Comparison of ENCODE assay signal across 1 cellular context in genomic region chr17:42779942-42780815, GRCh38.
TF ChIP-seq lines count a peak whose summit lies in the region.

Gene WNK4 (plus strand): TSS chr17:42780610. CDS start chr17:42780699, 89 bp downstream.

TF ChIP-seq in K562, 482 proteins besides CTCF, POLR2A, EP300 and RAD21 (continued from another document and continues in another):
- TF ChIP-seq BRF2 (IDR thresholded peaks at IDR 0.05; ENCODE audit: borderline replicate concordance, insufficient read depth, insufficient read length) = no peak
- TF ChIP-seq ETS2 (tag; IDR thresholded peaks at IDR 0.05; ENCODE audit: borderline replicate concordance, poor library complexity, severe bottlenecking) = no peak
- TF ChIP-seq AFF4 (CRISPR knock-in tag; IDR thresholded peaks at IDR 0.05) = no peak
- TF ChIP-seq ARNT (IDR thresholded peaks at IDR 0.05) = peak; percentile 70; a peak in 2 of 4 replicates
- peak; percentile 80 for TF ChIP-seq HDAC2 (IDR thresholded peaks at IDR 0.05)
- TF ChIP-seq GABPB2 (CRISPR knock-in tag; conservative IDR thresholded peaks at IDR 0.05) = no peak
- 0 out of 2 replicates have a peak, but pooled peaks have one; percentile 33 for TF ChIP-seq ZNF740 (CRISPR knock-in tag; IDR thresholded peaks at IDR 0.05)
- TF ChIP-seq ZNF740 (tag; IDR thresholded peaks at IDR 0.05) = no peak; a peak in 1 of 4 replicates
- no peak for TF ChIP-seq PCBP1 (IDR thresholded peaks at IDR 0.05; ENCODE audit: low read depth, low read length, poor library complexity, severe bottlenecking)
- TF ChIP-seq NEUROD1 (IDR thresholded peaks at IDR 0.05; ENCODE audit: borderline replicate concordance, low read depth, low read length, partially characterized antibody) = peak; percentile 58
- 0 out of 2 replicates have a peak, but pooled peaks have one; percentile 28 for TF ChIP-seq MITF (IDR thresholded peaks at IDR 0.05)
- peak; percentile 64 to 74; a peak in 3 of 4 replicates for TF ChIP-seq MAZ (CRISPR knock-in tag; conservative IDR thresholded peaks at IDR 0.05 in 1 of 2, IDR thresholded peaks at IDR 0.05 in 1 of 2)
- TF ChIP-seq ZNF764 (CRISPR knock-in tag; IDR thresholded peaks at IDR 0.05; ENCODE audit: low read depth) = no peak
- peak; percentile 96 for TF ChIP-seq CBFA2T3 (IDR thresholded peaks at IDR 0.05)
- peak; percentile 51 for TF ChIP-seq TBP (optimal IDR thresholded peaks at IDR 0.05; ENCODE audit: low read depth, low read length)
- no peak for TF ChIP-seq BRF1 (IDR thresholded peaks at IDR 0.05; ENCODE audit: borderline replicate concordance, extremely low read depth, insufficient read length)
- no peak for TF ChIP-seq ZNF277 (CRISPR knock-in tag; IDR thresholded peaks at IDR 0.05; ENCODE audit: borderline replicate concordance)
- no peak for TF ChIP-seq TAF9B (IDR thresholded peaks at IDR 0.05; ENCODE audit: partially characterized antibody)
- peak; percentile 88 for TF ChIP-seq STAT5A (IDR thresholded peaks at IDR 0.05; ENCODE audit: borderline replicate concordance, low read length)
- TF ChIP-seq MGA (IDR thresholded peaks at IDR 0.05) = no peak
- 0 out of 2 replicates have a peak, but pooled peaks have one; percentile 11 for TF ChIP-seq NCOA6 (IDR thresholded peaks at IDR 0.05)
- peak; percentile 93 for TF ChIP-seq RUNX1 (IDR thresholded peaks at IDR 0.05; ENCODE audit: low read depth)
- TF ChIP-seq SRF (CRISPR knock-in tag; IDR thresholded peaks at IDR 0.05) = peak in 1 of 2 experiments; percentile 40; a peak in 1 of 4 replicates
- TF ChIP-seq ATF7 (IDR thresholded peaks at IDR 0.05) = peak; percentile 79
- TF ChIP-seq ESRRA (IDR thresholded peaks at IDR 0.05; ENCODE audit: borderline replicate concordance, low read depth) = peak; percentile 81
- peak; percentile 93 for TF ChIP-seq ZBTB5 (IDR thresholded peaks at IDR 0.05)
- TF ChIP-seq FOXM1 (IDR thresholded peaks at IDR 0.05; ENCODE audit: low read depth) = peak; percentile 61
- no peak for TF ChIP-seq FOXM1 (CRISPR knock-in tag; IDR thresholded peaks at IDR 0.05; ENCODE audit: low read depth)
- TF ChIP-seq TSC22D4 (tag; IDR thresholded peaks at IDR 0.05) = no peak
- peak; percentile 16 for TF ChIP-seq MEIS2 (IDR thresholded peaks at IDR 0.05; ENCODE audit: partially characterized antibody)
- TF ChIP-seq CAMTA2 (CRISPR knock-in tag; conservative IDR thresholded peaks at IDR 0.05) = no peak
- peak; percentile 47 to 57 for TF ChIP-seq NRF1 (conservative IDR thresholded peaks at IDR 0.05 in 1 of 2, IDR thresholded peaks at IDR 0.05 in 1 of 2)
